ENCODE assay signal across 22 cellular contexts in genomic region chrX:43892471-43892870, GRCh38. TPM values are rescaled to one million over a fixed set of nuclear protein-coding genes. Genes with fewer than 3 reads are reported as not detected.
A peak's percentile ranks its signal among the peaks of the same experiment; 100 is the strongest.
DNase-seq lines count a peak whose midpoint lies in the region; FAIRE-seq and TF ChIP-seq lines count a peak whose summit lies in the region.
"Had no signal": no experiment of that assay in that cellular context is flagged by ENCODE, and none has a peak within 500 bp of the region (broad histone marks: within the 10 kb centered on the region; RNA-seq: fewer than 3 reads in every experiment).

No MANE protein-coding gene starts in this region.

- dilution Hi-C loops in mammary epithelial cell (cut with HindIII; ENCODE audit: low sequenced_read_pairs), result no loop called here

- DNase-seq in mammary epithelial cell (peak; percentile 7), MCF 10A (ENCODE audit: unreplicated experiment) (no peak), Kasumi-1 (lab: John Stamatoyannopoulos, UW) (peak; percentile 0 to 14), bronchial epithelial cell (ENCODE audit: low read depth) (peak; percentile 3), HPDE6-E6E7 (ENCODE audit: extremely low spot score) (no peak), GM19239 (ENCODE audit: insufficient read length, low spot score) (no peak), NCI-H748 treated with DMSO at 0.1 percent for 48 hours (lab: John Stamatoyannopoulos, UW) (no peak)
- DNase-seq: 8988T; C1 segment of cervical spinal cord; CD4-positive, CD25-positive, alpha-beta regulatory T cell; CD8-positive, alpha-beta memory T cell; COR-L47; DMS 273 treated with DMSO at 0.1 percent for 48 hours; DMS53; DND-41; EL; H9 had no signal

- POLR2A ChIA-PET in MCF 10A (lab: Yijun Ruan, JAX), result no interaction called here

- no peaks in the 10 kb centered on the region for H3K9me3 ChIP-seq in mammary epithelial cell (replicated peaks; ENCODE audit: insufficient read depth, low read length)
- no peaks in the 10 kb centered on the region for H3K9me3 ChIP-seq in skeletal muscle tissue (ENCODE audit: control insufficient read depth in 3 of 3, low read length in 3 of 3)

- H3K9ac ChIP-seq in mammary epithelial cell (ENCODE audit: insufficient read depth, low read length), result no peak overlapping the region
- no peak overlapping the region for H3K9ac ChIP-seq in skeletal muscle tissue (ENCODE audit: low read depth in 1 of 3, low read length in 3 of 3)

- CTCF ChIA-PET in mammary epithelial cell (lab: Charles Lee; ENCODE audit: low non-redundant PET), result no interaction called here
- CTCF ChIA-PET in MCF 10A (lab: Yijun Ruan, JAX), result no interaction called here

- no peak overlapping the region for H3K4me3 ChIP-seq in mammary epithelial cell (replicated peaks in 1 of 3; ENCODE audit: insufficient read depth in 1 of 3, low read depth in 2 of 3, low read length in 3 of 3)
- H3K4me3 ChIP-seq in bronchial epithelial cell (ENCODE audit: low read depth, low read length), result no peak overlapping the region
- H3K4me3 ChIP-seq in skeletal muscle tissue (ENCODE audit: low read length in 3 of 3), result no peak overlapping the region

- H3K4me1 ChIP-seq in mammary epithelial cell (ENCODE audit: insufficient read depth, low read length) (no peaks in the 10 kb centered on the region), skeletal muscle tissue (ENCODE audit: control insufficient read depth in 3 of 3, insufficient read depth in 3 of 3, low read length in 3 of 3) (peaks cover 0 to 6% (median 4%) of the 10 kb centered on the region in 3 donors)

- peaks cover 18% of the 10 kb centered on the region for H3K9me3 Mint-ChIP-seq in MCF 10A (ENCODE audit: unreplicated experiment)

- BruUV-seq in mammary epithelial cell (replicated peaks; lab: Mats Ljungman, UMichigan) (no TSS peak), MCF 10A (replicated peaks; lab: Mats Ljungman, UMichigan) (no TSS peak)

- TF ChIP-seq CTCF in mammary epithelial cell (conservative IDR thresholded peaks at IDR 0.05 in 1 of 2, IDR thresholded peaks at IDR 0.05 in 1 of 2; ENCODE audit: extremely low read depth in 1 of 2, insufficient read depth in 1 of 2, low read depth in 1 of 2, low read length in 2 of 2), result no peak
- no peak for TF ChIP-seq CTCF in MCF 10A (IDR thresholded peaks at IDR 0.05; ENCODE audit: unreplicated experiment)
- TF ChIP-seq CTCF in bronchial epithelial cell (IDR thresholded peaks at IDR 0.05; ENCODE audit: insufficient read depth, low read length, severe bottlenecking), result no peak

- H3K27ac Mint-ChIP-seq in MCF 10A (ENCODE audit: low read depth, unreplicated experiment), result no peak overlapping the region
- H3K27ac Mint-ChIP-seq: CD4-positive, CD25-positive, alpha-beta regulatory T cell; CD8-positive, alpha-beta memory T cell; H9 had no signal

- WGBS in mammary epithelial cell (ENCODE audit: low coverage, missing lambda C conversion rate), result 27% methylated on average over 1 of the region's 1 CpG

- no peaks in the 10 kb centered on the region for H3K36me3 ChIP-seq in mammary epithelial cell (ENCODE audit: insufficient read depth, low read length)
- H3K36me3 ChIP-seq in bronchial epithelial cell (ENCODE audit: control insufficient read depth, insufficient read depth, low read length), result no peaks in the 10 kb centered on the region
- H3K36me3 ChIP-seq in skeletal muscle tissue (ENCODE audit: control insufficient read depth in 3 of 3, insufficient read depth in 3 of 3, low read length in 3 of 3), result no peaks in the 10 kb centered on the region

- H2AFZ ChIP-seq in mammary epithelial cell (ENCODE audit: low read depth, low read length), result no peak overlapping the region

- H3K27ac ChIP-seq in mammary epithelial cell (ENCODE audit: insufficient read depth, low read depth, low read length) (no peak overlapping the region), skeletal muscle tissue (ENCODE audit: low read depth, low read length) (peak overlapping the region; percentile 15)

- intact Hi-C loops in mammary epithelial cell (cut with micrococcal nuclease), result no loop called here
- intact Hi-C loops in MCF 10A (cut with micrococcal nuclease), result no loop called here

- H3K27me3 Mint-ChIP-seq in MCF 10A (ENCODE audit: insufficient read depth, unreplicated experiment), result peaks cover 20% of the 10 kb centered on the region

- no peaks in the 10 kb centered on the region for H3K79me2 ChIP-seq in mammary epithelial cell (ENCODE audit: insufficient read depth, low read length)

- H3K27me3 ChIP-seq in mammary epithelial cell (ENCODE audit: insufficient read depth, low read length), result peaks cover 3% of the 10 kb centered on the region
- no peaks in the 10 kb centered on the region for H3K27me3 ChIP-seq in bronchial epithelial cell (ENCODE audit: control insufficient read depth, insufficient read depth, low read length)
- H3K27me3 ChIP-seq in skeletal muscle tissue (ENCODE audit: control insufficient read depth in 3 of 3, insufficient read depth in 3 of 3, low read length in 3 of 3), result no peaks in the 10 kb centered on the region

- FAIRE-seq in bronchial epithelial cell (lab: Jason Lieb, UNC) (no peak), GM19239 (lab: Jason Lieb, UNC) (no peak)
- FAIRE-seq: GM12891, GM18507 had no signal

- H3K4me3 Mint-ChIP-seq in MCF 10A (ENCODE audit: unreplicated experiment), result no peak overlapping the region
- H3K4me3 Mint-ChIP-seq: CD4-positive, CD25-positive, alpha-beta regulatory T cell; CD8-positive, alpha-beta memory T cell; H9 had no signal

- H4K20me1 ChIP-seq in mammary epithelial cell (ENCODE audit: insufficient read depth, low read length), result no peaks in the 10 kb centered on the region

- no peaks in the 10 kb centered on the region for H3K4me1 Mint-ChIP-seq in MCF 10A (ENCODE audit: insufficient read depth, unreplicated experiment)
- H3K4me1 Mint-ChIP-seq: CD4-positive, CD25-positive, alpha-beta regulatory T cell; CD8-positive, alpha-beta memory T cell; H9 had no signal

- H3K36me3 Mint-ChIP-seq in MCF 10A (ENCODE audit: insufficient read depth, unreplicated experiment), result no peaks in the 10 kb centered on the region
- H3K36me3 Mint-ChIP-seq: CD4-positive, CD25-positive, alpha-beta regulatory T cell; CD8-positive, alpha-beta memory T cell had no signal

- no peak overlapping the region for H3K4me2 ChIP-seq in mammary epithelial cell (ENCODE audit: insufficient read depth, low read depth, low read length)

- in situ Hi-C loops in mammary epithelial cell (cut with MboI; ENCODE audit: low sequenced_read_pairs in 2 of 2), result no loop called here

RNA-seq across cellular contexts. Expression of gene MAOB, which starts 10.2 kb away (rescaled TPM):
- total RNA-seq in mammary epithelial cell, result 1 to 10 TPM in 1 of 2 donors, under 1 TPM in 1; 0.12 to 2.5 TPM
- polyA plus RNA-seq in mammary epithelial cell, result 2.4 TPM
- 7.9 TPM for polyA minus RNA-seq in mammary epithelial cell
- 0.27 TPM in 1 of 2 replicates, not detected in the other for total RNA-seq in MCF 10A (2022)
- total RNA-seq in bronchial epithelial cell, result under 0.01 and 0.13 TPM in 2 replicates
- 1.0 TPM for total RNA-seq in skeletal muscle tissue
- total RNA-seq: A673; CD4-positive, CD25-positive, alpha-beta regulatory T cell; CD8-positive, alpha-beta memory T cell; G401 had no signal

Comparison
In these comparisons a context has a peak if more than half of its experiments do, and no peak if none do; other contexts are left out.
1. DNase-seq: peak in mammary epithelial cell (single experiment), Kasumi-1 (2 of 2) and bronchial epithelial cell (single experiment); none in MCF 10A (single experiment), HPDE6-E6E7 (single experiment), GM19239 (single experiment) and NCI-H748 treated with DMSO at 0.1 percent for 48 hours (single experiment).